Comparison of ENCODE assay signal across 8 cellular contexts in genomic region chr9:101485873-101486692, GRCh38. TPM values are rescaled to one million over a fixed set of nuclear protein-coding genes. Genes with fewer than 3 reads are reported as not detected.
DNase-seq lines count a peak whose midpoint lies in the region; ATAC-seq lines count a peak whose summit lies in the region.

No MANE protein-coding gene starts in this region.

- H3K4me1 ChIP-seq in iPS-15b (ENCODE audit: control insufficient read depth, insufficient read depth, low read length) (peaks cover 8% of the 10 kb centered on the region), skeletal muscle tissue (ENCODE audit: control insufficient read depth in 3 of 3, insufficient read depth in 3 of 3, low read length in 3 of 3) (peaks cover 5 to 12% (median 6%) of the 10 kb centered on the region in 3 donors)

- H3K27ac Mint-ChIP-seq in activated CD4-positive, alpha-beta T cell treated with anti-CD3 and anti-CD28 coated beads, Interleukin-2, amount 10 ng/mL, durations not matched to agents 7 days and 5 days: no peak overlapping the region

- H3K27me3 Mint-ChIP-seq in activated CD4-positive, alpha-beta T cell treated with anti-CD3 and anti-CD28 coated beads, Interleukin-2, amount 10 ng/mL, durations not matched to agents 7 days and 5 days: peaks cover 63% of the 10 kb centered on the region

- CTCF ChIA-PET in activated CD4-positive, alpha-beta T cell treated with anti-CD3 and anti-CD28 coated beads, Interleukin-2, amount 10 ng/mL, durations not matched to agents 7 days and 5 days (lab: Charles Lee): no interaction called here

- no peaks in the 10 kb centered on the region for H3K9me3 ChIP-seq in iPS-15b (ENCODE audit: control insufficient read depth, insufficient read depth, low read length)
- no peaks in the 10 kb centered on the region for H3K9me3 ChIP-seq in skeletal muscle tissue (ENCODE audit: control insufficient read depth in 3 of 3, low read length in 3 of 3)

- POLR2A ChIA-PET in activated CD4-positive, alpha-beta T cell treated with anti-CD3 and anti-CD28 coated beads, Interleukin-2, amount 10 ng/mL, durations not matched to agents 7 days and 5 days (lab: Charles Lee): no interaction called here

- H3K4me3 ChIP-seq in iPS-15b (ENCODE audit: low read depth, low read length): peak overlapping the region; percentile 91
- peak overlapping the region; percentile 86 to 91 (median 89) for H3K4me3 ChIP-seq in skeletal muscle tissue (ENCODE audit: low read length in 3 of 3)

- H3K27ac ChIP-seq in skeletal muscle tissue (ENCODE audit: low read depth, low read length): peak overlapping the region; percentile 49

- H3K4me1 Mint-ChIP-seq in activated CD4-positive, alpha-beta T cell treated with anti-CD3 and anti-CD28 coated beads, Interleukin-2, amount 10 ng/mL, durations not matched to agents 7 days and 5 days: peaks cover 9% of the 10 kb centered on the region

- H3K27me3 ChIP-seq in iPS-15b (ENCODE audit: control insufficient read depth, insufficient read depth, low read length) (no peaks in the 10 kb centered on the region), skeletal muscle tissue (ENCODE audit: control insufficient read depth in 3 of 3, insufficient read depth in 3 of 3, low read length in 3 of 3) (no peaks in the 10 kb centered on the region)

- H3K4me3 Mint-ChIP-seq in activated CD4-positive, alpha-beta T cell treated with anti-CD3 and anti-CD28 coated beads, Interleukin-2, amount 10 ng/mL, durations not matched to agents 7 days and 5 days: no peak overlapping the region

- peak overlapping the region; percentile 80 for H3K9ac ChIP-seq in iPS-15b (ENCODE audit: low read depth, low read length)
- H3K9ac ChIP-seq in skeletal muscle tissue (ENCODE audit: low read depth in 1 of 3, low read length in 3 of 3): peak overlapping the region; percentile 72 to 83 (median 82)

- DNase-seq in AG20443 (ENCODE audit: low spot score) (peak; percentile 65), NCI-H1105 treated with DMSO at 0.1 percent for 48 hours (lab: John Stamatoyannopoulos, UW) (peak; percentile 53), astrocyte of the hippocampus (ENCODE audit: low read depth, low spot score) (peak; percentile 64), NOMO-1 (lab: John Stamatoyannopoulos, UW; ENCODE audit: unreplicated experiment in 2 of 2) (no peak)
- no peak for DNase-seq in activated CD4-positive, alpha-beta T cell treated with anti-CD3 and anti-CD28 coated beads, Interleukin-2, amount 10 ng/mL, durations not matched to agents 7 days and 5 days

- H3K36me3 ChIP-seq in iPS-15b (ENCODE audit: control insufficient read depth, insufficient read depth, low read length) (no peaks in the 10 kb centered on the region), skeletal muscle tissue (ENCODE audit: control insufficient read depth in 3 of 3, insufficient read depth in 3 of 3, low read length in 3 of 3) (no peaks in the 10 kb centered on the region)

- no peak for ATAC-seq in GM18868 (IDR thresholded peaks at IDR 0.05; ENCODE audit: unreplicated experiment)

- H3K9me3 Mint-ChIP-seq in activated CD4-positive, alpha-beta T cell treated with anti-CD3 and anti-CD28 coated beads, Interleukin-2, amount 10 ng/mL, durations not matched to agents 7 days and 5 days: no peaks in the 10 kb centered on the region

- no peaks in the 10 kb centered on the region for H3K36me3 Mint-ChIP-seq in activated CD4-positive, alpha-beta T cell treated with anti-CD3 and anti-CD28 coated beads, Interleukin-2, amount 10 ng/mL, durations not matched to agents 7 days and 5 days (ENCODE audit: low read depth)

RNA-seq across cellular contexts. Expression of gene RNF20, which starts 47.6 kb away (rescaled TPM):
- 24.5 TPM for total RNA-seq in skeletal muscle tissue
- total RNA-seq in activated CD4-positive, alpha-beta T cell treated with anti-CD3 and anti-CD28 coated beads, Interleukin-2, amount 10 ng/mL, durations not matched to agents 7 days and 5 days: 10 to 100 TPM; 49.4 to 52.4 TPM

RNA-seq across cellular contexts. Expression of gene ALDOB, which starts 50.5 kb away (rescaled TPM):
- total RNA-seq in skeletal muscle tissue: not detected
- total RNA-seq in activated CD4-positive, alpha-beta T cell treated with anti-CD3 and anti-CD28 coated beads, Interleukin-2, amount 10 ng/mL, durations not matched to agents 7 days and 5 days: not detected

Comparison
In these comparisons a context has a peak if more than half of its experiments do, and no peak if none do; other contexts are left out.
1. DNase-seq: peak in AG20443 (single experiment), NCI-H1105 treated with DMSO at 0.1 percent for 48 hours (single experiment) and astrocyte of the hippocampus (single experiment); none in NOMO-1 (0 of 2) and activated CD4-positive, alpha-beta T cell treated with anti-CD3 and anti-CD28 coated beads, Interleukin-2, amount 10 ng/mL, durations not matched to agents 7 days and 5 days (single experiment).